ENCODE assay signal across 7 cellular contexts in the genomic region with DNA sequence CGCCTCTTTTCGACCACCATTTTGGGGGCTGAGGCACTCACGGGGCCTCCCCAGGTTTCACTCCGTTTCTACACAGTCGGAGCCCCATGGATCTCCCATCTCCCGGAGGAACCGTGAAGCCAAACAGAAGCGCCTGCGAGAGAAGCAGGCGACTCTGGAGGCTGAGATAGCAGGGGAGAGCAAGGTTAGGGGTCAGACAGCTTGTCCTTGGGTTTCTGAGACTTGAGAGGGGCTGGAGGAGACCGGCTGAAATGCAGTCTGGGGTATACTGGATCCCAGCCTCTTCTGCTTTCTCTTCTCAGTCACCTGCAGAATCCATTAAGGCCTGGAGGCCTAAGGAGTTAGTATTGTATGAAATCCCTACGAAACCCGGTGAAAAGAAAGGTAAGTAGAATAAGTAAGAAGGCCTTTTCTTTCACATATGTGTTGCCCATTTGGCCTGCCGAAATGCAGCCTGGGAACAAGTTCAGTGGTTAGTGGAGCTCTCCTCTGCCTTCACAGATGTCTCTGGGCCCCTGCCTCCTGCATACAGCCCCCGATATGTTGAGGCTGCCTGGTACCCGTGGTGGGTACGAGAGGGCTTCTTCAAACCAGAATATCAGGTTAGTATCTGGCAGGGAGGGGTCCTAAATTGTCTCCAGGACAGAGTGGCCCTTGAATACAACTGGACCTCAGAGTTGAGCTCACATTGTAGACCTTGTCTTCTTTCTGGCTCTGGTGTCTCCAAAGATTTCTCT. TPM values are rescaled to one million over a fixed set of nuclear protein-coding genes. Genes with fewer than 3 reads are reported as not detected.
A peak's percentile ranks its signal among the peaks of the same experiment; 100 is the strongest.
DNase-seq lines count a peak whose midpoint lies in the region; TF ChIP-seq lines count a peak whose summit lies in the region.
"Had no signal": no experiment of that assay in that cellular context is flagged by ENCODE, and none has a peak within 500 bp of the region (broad histone marks: within the 10 kb centered on the region; RNA-seq: fewer than 3 reads in every experiment).

No MANE protein-coding gene starts in this region.

- peak overlapping the region; percentile 97 for H3K4me3 Mint-ChIP-seq in glutamatergic neuron (ENCODE audit: unreplicated experiment)

- DNase-seq in stimulated activated CD4-positive, alpha-beta T cell treated with anti-CD3 and anti-CD28 coated beads, Interleukin-15, amount 100 ng/mL, for 24 hours, result peak; percentile 34
- no peak for DNase-seq in stimulated activated CD4-positive, alpha-beta T cell treated with anti-CD3 and anti-CD28 coated beads, Interleukin-1b, Interleukin-23, amount 100 ng/mL, for 48 hours
- DNase-seq in glutamatergic neuron, result no peak
- DNase-seq in germinal center (ENCODE audit: low spot score), result no peak
- DNase-seq in NCI-H1092 treated with DMSO at 0.1 percent for 48 hours (lab: John Stamatoyannopoulos, UW), result no peak

- H3K9me3 Mint-ChIP-seq in glutamatergic neuron (ENCODE audit: unreplicated experiment), result peaks cover 3% of the 10 kb centered on the region

- H3K4me1 Mint-ChIP-seq in glutamatergic neuron (ENCODE audit: low read depth, unreplicated experiment), result peaks cover 12% of the 10 kb centered on the region

- peak; percentile 4 for TF ChIP-seq CTCF in glutamatergic neuron (IDR thresholded peaks at IDR 0.05; ENCODE audit: partially characterized antibody, unreplicated experiment)

- H3K27ac ChIP-seq in temporal lobe (ENCODE audit: low read depth, low read length), result peak overlapping the region; percentile 92

- peak overlapping the region; percentile 85 for H3K27ac Mint-ChIP-seq in glutamatergic neuron (ENCODE audit: unreplicated experiment)

- peaks cover 10% of the 10 kb centered on the region for H3K27me3 Mint-ChIP-seq in glutamatergic neuron (ENCODE audit: unreplicated experiment)

- H3K36me3 Mint-ChIP-seq in glutamatergic neuron (ENCODE audit: unreplicated experiment), result peaks cover 8% of the 10 kb centered on the region

RNA-seq across cellular contexts. Expression of a gene that starts 1.0 kb away (rescaled TPM):
- total RNA-seq in glutamatergic neuron (ENCODE audit: unreplicated experiment) (47.0 TPM), temporal lobe (23.4 TPM)

RNA-seq across cellular contexts. Expression of a gene that starts 7.0 kb away (rescaled TPM):
- total RNA-seq in glutamatergic neuron (ENCODE audit: unreplicated experiment), result 67.2 TPM
- total RNA-seq in temporal lobe, result 20.7 TPM

RNA-seq across cellular contexts. Expression of a gene that starts 16.9 kb away (rescaled TPM):
- total RNA-seq in glutamatergic neuron (ENCODE audit: unreplicated experiment) (not detected), temporal lobe (not detected)
- total RNA-seq: myocyte had no signal

RNA-seq across cellular contexts. Expression of a gene that starts 25.8 kb away (rescaled TPM):
- total RNA-seq in glutamatergic neuron (ENCODE audit: unreplicated experiment) (not detected), temporal lobe (not detected)
- total RNA-seq: myocyte had no signal

RNA-seq across cellular contexts. Expression of a gene that starts 30.7 kb away (rescaled TPM):
- 120 TPM for total RNA-seq in glutamatergic neuron (ENCODE audit: unreplicated experiment)
- total RNA-seq in temporal lobe, result 147 TPM
